13 cellular contexts compared by ENCODE assay signal in the genomic region with DNA sequence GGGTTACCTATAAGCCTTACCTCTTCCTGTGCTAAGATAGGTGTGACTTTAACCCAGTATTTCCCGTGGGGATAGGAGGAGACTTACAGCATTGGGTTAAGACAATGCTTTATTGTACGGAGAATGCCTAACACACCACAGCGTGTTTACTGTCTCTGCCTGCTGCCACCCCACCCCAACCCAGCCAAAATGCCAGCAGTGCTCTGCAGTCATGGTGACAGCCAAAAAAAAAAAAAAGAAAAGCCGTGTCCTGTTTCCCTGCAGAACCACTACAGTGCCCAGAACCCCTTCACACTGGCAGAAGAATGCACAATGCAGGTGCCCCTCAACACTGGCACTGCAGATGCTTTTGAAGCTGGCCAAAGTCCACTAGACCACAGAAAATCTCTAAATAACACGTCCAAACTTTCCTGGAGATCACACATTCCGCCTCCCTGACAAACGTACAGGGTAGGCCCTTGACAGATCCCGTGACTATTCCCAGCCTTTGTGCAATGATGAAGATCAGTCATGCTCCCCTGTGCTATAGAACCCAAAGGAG.
DNase-seq lines count a peak whose midpoint lies in the region; ATAC-seq, FAIRE-seq and TF ChIP-seq lines count a peak whose summit lies in the region.
"Had no signal": no experiment of that assay in that cellular context is flagged by ENCODE, and none has a peak within 500 bp of the region (broad histone marks: within the 10 kb centered on the region; RNA-seq: fewer than 3 reads in every experiment).

No MANE protein-coding gene starts in this region.

- H3K79me2 ChIP-seq in H9 (ENCODE audit: insufficient read depth, low read length), result no peaks in the 10 kb centered on the region

- H3K27ac ChIP-seq in H9 (ENCODE audit: insufficient read length, low read depth, low read length) (no peak overlapping the region), pancreas (peak overlapping the region in 1 of 4 donors; percentile 36), vagina (no peak overlapping the region)

- peaks cover 35 to 37% of the 10 kb centered on the region in 2 experiments for H3K4me1 Mint-ChIP-seq in H9
- peaks cover 51% of the 10 kb centered on the region for H3K4me1 Mint-ChIP-seq in T-helper 17 cell

- H3K9me3 ChIP-seq in H9 (ENCODE audit: control insufficient read depth, low read depth, low read length) (no peaks in the 10 kb centered on the region), T-helper 17 cell (ENCODE audit: control insufficient read depth, low read length, poor library complexity, severe bottlenecking) (no peaks in the 10 kb centered on the region), pancreas (no peaks in the 10 kb centered on the region), vagina (no peaks in the 10 kb centered on the region)

- H3K4me1 ChIP-seq in H9 (ENCODE audit: insufficient read depth, low read length) (peaks cover 5% of the 10 kb centered on the region), pancreas (no peaks in the 10 kb centered on the region), vagina (no peaks in the 10 kb centered on the region)

- no peak overlapping the region for H3T11ph ChIP-seq in H9 (ENCODE audit: low read length)

- no peaks in the 10 kb centered on the region for H3K79me1 ChIP-seq in H9 (ENCODE audit: insufficient read depth, low read depth, low read length, poor library complexity, severe bottlenecking)

- H3K14ac ChIP-seq in H9 (ENCODE audit: insufficient read depth, low read length), result no peak overlapping the region

- no peak overlapping the region for H2BK120ac ChIP-seq in H9 (ENCODE audit: low read depth, low read length, poor library complexity, severe bottlenecking)

- H2BK12ac ChIP-seq in H9 (ENCODE audit: insufficient read length, low read depth, low read length), result no peak overlapping the region

- no CpG with 5 or more reads among the region's 8 CpGs for WGBS in H9 (ENCODE audit: extremely low coverage, insufficient read length, low lambda C conversion rate)
- WGBS in pancreas, 2 donors, result 50 to 56% methylated on average over 8 of the region's 8 CpGs

- H3K9ac ChIP-seq in H9 (ENCODE audit: extremely low read depth, insufficient read length, low read length), result no peak overlapping the region

- no peaks in the 10 kb centered on the region for H3K27me3 ChIP-seq in H9 (ENCODE audit: insufficient read depth, low read length)
- no peaks in the 10 kb centered on the region for H3K27me3 ChIP-seq in pancreas
- no peaks in the 10 kb centered on the region for H3K27me3 ChIP-seq in vagina

- H3K27me3 Mint-ChIP-seq in H9 (ENCODE audit: low read depth) (no peaks in the 10 kb centered on the region), T-helper 17 cell (no peaks in the 10 kb centered on the region)

- no peak overlapping the region for H3K4me2 ChIP-seq in H9 (ENCODE audit: insufficient read depth, insufficient read length, low read length)

- H2BK5ac ChIP-seq in H9 (ENCODE audit: insufficient read length, low read length), result no peak overlapping the region

- ATAC-seq in T-helper 17 cell (peak; percentile 65), esophagus mucosa (peak; percentile 51), pancreas (peak in 3 of 4 donors; percentile 37 to 75 (median 68)), GM18870 (IDR thresholded peaks at IDR 0.05; ENCODE audit: unreplicated experiment) (no peak), GM19324 (IDR thresholded peaks at IDR 0.05; ENCODE audit: low FRiP score, unreplicated experiment) (no peak)

- no peak overlapping the region for H3K18ac ChIP-seq in H9 (ENCODE audit: insufficient read length, low read depth, low read length)

- DNase-seq in H9, result no peak
- no peak for DNase-seq in T-helper 17 cell
- DNase-seq in pancreas, result no peak
- no peak for DNase-seq in Kasumi-1 (lab: John Stamatoyannopoulos, UW)
- DNase-seq in vagina (ENCODE audit: extremely low spot score in 2 of 2), result no peak
- DNase-seq: NCI-H1417; stimulated activated CD4-positive, alpha-beta T cell treated with anti-CD3 and anti-CD28 coated beads, Interleukin-1b, Interleukin-23, amount 100 ng/mL, for 48 hours had no signal

- H3K36me3 Mint-ChIP-seq in H9 (ENCODE audit: insufficient read depth in 1 of 3, low read depth in 3 of 3) (peaks cover 9 to 68% (median 15%) of the 10 kb centered on the region in 3 experiments), T-helper 17 cell (ENCODE audit: low read depth) (peaks cover 12% of the 10 kb centered on the region)

- FAIRE-seq in pancreas (lab: Jason Lieb, UNC), result no peak
- FAIRE-seq: endometrium, TTC549 had no signal

- no peaks in the 10 kb centered on the region for H3K23me2 ChIP-seq in H9 (ENCODE audit: insufficient read length, low read depth, low read length, poor library complexity, severe bottlenecking)

- intact Hi-C loops in pancreas (cut with DNase I), result no loop called here
- intact Hi-C loops in vagina (cut with DNase I), result no loop called here

- no peak overlapping the region for H3K4ac ChIP-seq in H9 (ENCODE audit: low read depth, low read length)

- H4K5ac ChIP-seq in H9 (ENCODE audit: insufficient read length, low read depth, low read length), result no peak overlapping the region

- H3K9me3 Mint-ChIP-seq in H9, result no peaks in the 10 kb centered on the region
- H3K9me3 Mint-ChIP-seq: neural crest cell had no signal

- no peak overlapping the region for H4K91ac ChIP-seq in H9 (ENCODE audit: insufficient read length, low read depth, low read length)

- no peak overlapping the region for H3K4me3 Mint-ChIP-seq in H9
- peak overlapping the region; percentile 50 for H3K4me3 Mint-ChIP-seq in T-helper 17 cell
- H3K4me3 Mint-ChIP-seq: neural crest cell had no signal

- TF ChIP-seq CTCF in H9 (conservative IDR thresholded peaks at IDR 0.05) (no peak), pancreas (IDR thresholded peaks at IDR 0.05) (no peak), vagina (IDR thresholded peaks at IDR 0.05) (no peak)

- H2BK20ac ChIP-seq in H9 (ENCODE audit: low read depth, low read length, poor library complexity, severe bottlenecking), result no peak overlapping the region

- TF ChIP-seq POLR2A in vagina (IDR thresholded peaks at IDR 0.05), result no peak

- H3K4me3 ChIP-seq in pancreas, result no peak overlapping the region
- no peak overlapping the region for H3K4me3 ChIP-seq in vagina

- H2BK15ac ChIP-seq in H9 (ENCODE audit: low read depth, low read length), result no peak overlapping the region

- no peak overlapping the region for H3K23ac ChIP-seq in H9 (ENCODE audit: insufficient read length, low read depth, low read length)

- no peaks in the 10 kb centered on the region for H4K20me1 ChIP-seq in H9 (ENCODE audit: control insufficient read depth, insufficient read depth, insufficient read length)

- peaks cover 0 to 17% (median 7%) of the 10 kb centered on the region in 3 donors for H3K36me3 ChIP-seq in pancreas
- peaks cover 0 to 28% of the 10 kb centered on the region in 2 donors for H3K36me3 ChIP-seq in vagina

- H3K56ac ChIP-seq in H9 (ENCODE audit: insufficient read length, low read depth, low read length), result no peak overlapping the region

- no peak overlapping the region for H2AFZ ChIP-seq in H9 (ENCODE audit: low read length)

- H2AK5ac ChIP-seq in H9 (ENCODE audit: insufficient read length, low read length), result no peak overlapping the region

- no peak overlapping the region for H4K8ac ChIP-seq in H9 (replicated peaks; ENCODE audit: insufficient read length, low read depth, low read length)

- H3K27ac Mint-ChIP-seq in H9 (0 out of 7 replicates have a peak overlapping the region, but pooled peaks of 2 of the 3 experiments have one; percentile 12 to 52), T-helper 17 cell (peak overlapping the region; percentile 90)

Comparison
In these comparisons a context has a peak if more than half of its experiments do, and no peak if none do; other contexts are left out.
1. ATAC-seq: peak in T-helper 17 cell (single experiment), esophagus mucosa (single experiment) and pancreas (3 of 4); none in GM18870 (single experiment) and GM19324 (single experiment).